1 cellular context compared by ENCODE assay signal in the genomic region with DNA sequence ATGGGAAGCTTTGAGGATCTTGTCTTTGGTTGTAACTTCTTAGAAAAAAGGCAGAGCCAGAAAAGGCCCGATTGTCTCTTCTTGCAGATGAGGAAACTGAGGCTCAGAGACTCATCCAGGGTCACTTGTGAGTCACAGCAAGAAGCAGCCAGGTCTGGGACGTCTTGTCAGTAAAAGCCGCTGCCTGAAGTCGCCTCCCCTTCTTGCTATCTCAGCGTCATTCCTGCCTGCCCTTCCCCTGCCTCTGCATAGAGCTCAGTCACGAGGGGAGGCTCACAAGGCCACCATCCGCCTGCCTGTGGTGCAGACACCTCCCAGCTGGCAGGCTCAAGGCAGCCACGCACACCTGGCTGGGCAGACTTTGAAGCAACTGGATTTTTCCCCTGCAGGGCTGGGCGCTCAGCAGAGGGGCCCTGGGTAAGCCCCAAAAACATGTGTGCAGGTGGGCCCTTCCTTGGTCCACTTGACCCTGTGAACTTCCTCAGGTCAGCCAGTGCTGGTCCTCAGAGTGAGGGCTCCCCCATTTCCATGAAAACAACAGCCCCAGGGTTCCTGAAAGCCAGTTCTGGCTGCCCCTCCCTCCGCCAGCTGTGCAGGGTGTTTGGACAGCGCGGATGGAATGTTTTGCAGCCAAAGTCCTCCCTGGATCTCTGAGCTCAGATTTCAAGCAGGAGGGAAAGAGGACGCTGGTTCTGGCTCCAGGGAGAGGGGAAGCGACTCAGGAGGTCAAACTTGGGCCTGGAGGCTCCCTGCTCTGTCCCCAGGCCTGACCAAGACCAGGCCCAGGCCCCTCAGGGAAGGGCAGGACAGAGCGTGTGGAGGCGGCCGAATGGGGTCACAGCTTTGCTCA.
TF ChIP-seq lines count a peak whose summit lies in the region.

No MANE protein-coding gene starts in this region.

TF ChIP-seq in HepG2, 621 proteins besides CTCF, POLR2A, EP300 and RAD21 (continued from another document and continues in another):
- TF ChIP-seq, protein P1, sequence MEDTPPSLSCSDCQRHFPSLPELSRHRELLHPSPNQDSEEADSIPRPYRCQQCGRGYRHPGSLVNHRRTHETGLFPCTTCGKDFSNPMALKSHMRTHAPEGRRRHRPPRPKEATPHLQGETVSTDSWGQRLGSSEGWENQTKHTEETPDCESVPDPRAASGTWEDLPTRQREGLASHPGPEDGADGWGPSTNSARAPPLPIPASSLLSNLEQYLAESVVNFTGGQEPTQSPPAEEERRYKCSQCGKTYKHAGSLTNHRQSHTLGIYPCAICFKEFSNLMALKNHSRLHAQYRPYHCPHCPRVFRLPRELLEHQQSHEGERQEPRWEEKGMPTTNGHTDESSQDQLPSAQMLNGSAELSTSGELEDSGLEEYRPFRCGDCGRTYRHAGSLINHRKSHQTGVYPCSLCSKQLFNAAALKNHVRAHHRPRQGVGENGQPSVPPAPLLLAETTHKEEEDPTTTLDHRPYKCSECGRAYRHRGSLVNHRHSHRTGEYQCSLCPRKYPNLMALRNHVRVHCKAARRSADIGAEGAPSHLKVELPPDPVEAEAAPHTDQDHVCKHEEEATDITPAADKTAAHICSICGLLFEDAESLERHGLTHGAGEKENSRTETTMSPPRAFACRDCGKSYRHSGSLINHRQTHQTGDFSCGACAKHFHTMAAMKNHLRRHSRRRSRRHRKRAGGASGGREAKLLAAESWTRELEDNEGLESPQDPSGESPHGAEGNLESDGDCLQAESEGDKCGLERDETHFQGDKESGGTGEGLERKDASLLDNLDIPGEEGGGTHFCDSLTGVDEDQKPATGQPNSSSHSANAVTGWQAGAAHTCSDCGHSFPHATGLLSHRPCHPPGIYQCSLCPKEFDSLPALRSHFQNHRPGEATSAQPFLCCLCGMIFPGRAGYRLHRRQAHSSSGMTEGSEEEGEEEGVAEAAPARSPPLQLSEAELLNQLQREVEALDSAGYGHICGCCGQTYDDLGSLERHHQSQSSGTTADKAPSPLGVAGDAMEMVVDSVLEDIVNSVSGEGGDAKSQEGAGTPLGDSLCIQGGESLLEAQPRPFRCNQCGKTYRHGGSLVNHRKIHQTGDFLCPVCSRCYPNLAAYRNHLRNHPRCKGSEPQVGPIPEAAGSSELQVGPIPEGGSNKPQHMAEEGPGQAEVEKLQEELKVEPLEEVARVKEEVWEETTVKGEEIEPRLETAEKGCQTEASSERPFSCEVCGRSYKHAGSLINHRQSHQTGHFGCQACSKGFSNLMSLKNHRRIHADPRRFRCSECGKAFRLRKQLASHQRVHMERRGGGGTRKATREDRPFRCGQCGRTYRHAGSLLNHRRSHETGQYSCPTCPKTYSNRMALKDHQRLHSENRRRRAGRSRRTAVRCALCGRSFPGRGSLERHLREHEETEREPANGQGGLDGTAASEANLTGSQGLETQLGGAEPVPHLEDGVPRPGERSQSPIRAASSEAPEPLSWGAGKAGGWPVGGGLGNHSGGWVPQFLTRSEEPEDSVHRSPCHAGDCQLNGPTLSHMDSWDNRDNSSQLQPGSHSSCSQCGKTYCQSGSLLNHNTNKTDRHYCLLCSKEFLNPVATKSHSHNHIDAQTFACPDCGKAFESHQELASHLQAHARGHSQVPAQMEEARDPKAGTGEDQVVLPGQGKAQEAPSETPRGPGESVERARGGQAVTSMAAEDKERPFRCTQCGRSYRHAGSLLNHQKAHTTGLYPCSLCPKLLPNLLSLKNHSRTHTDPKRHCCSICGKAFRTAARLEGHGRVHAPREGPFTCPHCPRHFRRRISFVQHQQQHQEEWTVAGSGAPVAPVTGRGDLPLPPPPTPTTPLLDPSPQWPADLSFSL (CRISPR knock-in tag; IDR thresholded peaks at IDR 0.05) = no peak
- TF ChIP-seq ZNF30 (CRISPR knock-in tag; IDR thresholded peaks at IDR 0.05) = no peak
- TF ChIP-seq, protein P2, sequence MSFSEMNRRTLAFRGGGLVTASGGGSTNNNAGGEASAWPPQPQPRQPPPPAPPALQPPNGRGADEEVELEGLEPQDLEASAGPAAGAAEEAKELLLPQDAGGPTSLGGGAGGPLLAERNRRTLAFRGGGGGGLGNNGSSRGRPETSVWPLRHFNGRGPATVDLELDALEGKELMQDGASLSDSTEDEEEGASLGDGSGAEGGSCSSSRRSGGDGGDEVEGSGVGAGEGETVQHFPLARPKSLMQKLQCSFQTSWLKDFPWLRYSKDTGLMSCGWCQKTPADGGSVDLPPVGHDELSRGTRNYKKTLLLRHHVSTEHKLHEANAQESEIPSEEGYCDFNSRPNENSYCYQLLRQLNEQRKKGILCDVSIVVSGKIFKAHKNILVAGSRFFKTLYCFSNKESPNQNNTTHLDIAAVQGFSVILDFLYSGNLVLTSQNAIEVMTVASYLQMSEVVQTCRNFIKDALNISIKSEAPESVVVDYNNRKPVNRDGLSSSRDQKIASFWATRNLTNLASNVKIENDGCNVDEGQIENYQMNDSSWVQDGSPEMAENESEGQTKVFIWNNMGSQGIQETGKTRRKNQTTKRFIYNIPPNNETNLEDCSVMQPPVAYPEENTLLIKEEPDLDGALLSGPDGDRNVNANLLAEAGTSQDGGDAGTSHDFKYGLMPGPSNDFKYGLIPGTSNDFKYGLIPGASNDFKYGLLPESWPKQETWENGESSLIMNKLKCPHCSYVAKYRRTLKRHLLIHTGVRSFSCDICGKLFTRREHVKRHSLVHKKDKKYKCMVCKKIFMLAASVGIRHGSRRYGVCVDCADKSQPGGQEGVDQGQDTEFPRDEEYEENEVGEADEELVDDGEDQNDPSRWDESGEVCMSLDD (CRISPR knock-in tag; IDR thresholded peaks at IDR 0.05; ENCODE audit: borderline replicate concordance) = peak; percentile 93; the same call in 1 of the 2 replicates
- TF ChIP-seq ZSCAN25 (CRISPR knock-in tag; IDR thresholded peaks at IDR 0.05) = peak; percentile 79; the same call in 1 of the 2 replicates
- TF ChIP-seq ARNTL (CRISPR knock-in tag; IDR thresholded peaks at IDR 0.05) = peak; percentile 39; the same call in 1 of the 2 replicates
- TF ChIP-seq ZNF687 (CRISPR knock-in tag; IDR thresholded peaks at IDR 0.05) = peak; percentile 96
- no peak for TF ChIP-seq ZNF597 (CRISPR knock-in tag; IDR thresholded peaks at IDR 0.05)
- no peak for TF ChIP-seq ZNF20 (CRISPR knock-in tag; IDR thresholded peaks at IDR 0.05)
- TF ChIP-seq, protein P3, sequence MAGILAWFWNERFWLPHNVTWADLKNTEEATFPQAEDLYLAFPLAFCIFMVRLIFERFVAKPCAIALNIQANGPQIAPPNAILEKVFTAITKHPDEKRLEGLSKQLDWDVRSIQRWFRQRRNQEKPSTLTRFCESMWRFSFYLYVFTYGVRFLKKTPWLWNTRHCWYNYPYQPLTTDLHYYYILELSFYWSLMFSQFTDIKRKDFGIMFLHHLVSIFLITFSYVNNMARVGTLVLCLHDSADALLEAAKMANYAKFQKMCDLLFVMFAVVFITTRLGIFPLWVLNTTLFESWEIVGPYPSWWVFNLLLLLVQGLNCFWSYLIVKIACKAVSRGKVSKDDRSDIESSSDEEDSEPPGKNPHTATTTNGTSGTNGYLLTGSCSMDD (CRISPR knock-in tag; IDR thresholded peaks at IDR 0.05) = no peak
- TF ChIP-seq ZNF562 (CRISPR knock-in tag; IDR thresholded peaks at IDR 0.05; ENCODE audit: borderline replicate concordance) = no peak
- peak; percentile 11; the same call in 1 of the 2 replicates for TF ChIP-seq HMG20A (CRISPR knock-in tag; IDR thresholded peaks at IDR 0.05; ENCODE audit: borderline replicate concordance)
- TF ChIP-seq, protein P4, sequence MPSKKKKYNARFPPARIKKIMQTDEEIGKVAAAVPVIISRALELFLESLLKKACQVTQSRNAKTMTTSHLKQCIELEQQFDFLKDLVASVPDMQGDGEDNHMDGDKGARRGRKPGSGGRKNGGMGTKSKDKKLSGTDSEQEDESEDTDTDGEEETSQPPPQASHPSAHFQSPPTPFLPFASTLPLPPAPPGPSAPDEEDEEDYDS (CRISPR knock-in tag; IDR thresholded peaks at IDR 0.05) = peak; percentile 40; the same call in 1 of the 2 replicates
- TF ChIP-seq PHF21A (CRISPR knock-in tag; IDR thresholded peaks at IDR 0.05) = peak; percentile 97
- TF ChIP-seq, protein P5, sequence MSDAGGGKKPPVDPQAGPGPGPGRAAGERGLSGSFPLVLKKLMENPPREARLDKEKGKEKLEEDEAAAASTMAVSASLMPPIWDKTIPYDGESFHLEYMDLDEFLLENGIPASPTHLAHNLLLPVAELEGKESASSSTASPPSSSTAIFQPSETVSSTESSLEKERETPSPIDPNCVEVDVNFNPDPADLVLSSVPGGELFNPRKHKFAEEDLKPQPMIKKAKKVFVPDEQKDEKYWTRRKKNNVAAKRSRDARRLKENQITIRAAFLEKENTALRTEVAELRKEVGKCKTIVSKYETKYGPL (CRISPR knock-in tag; IDR thresholded peaks at IDR 0.05) = no peak
- TF ChIP-seq ZFP36L1 (CRISPR knock-in tag; IDR thresholded peaks at IDR 0.05) = no peak
- TF ChIP-seq ZNF205 (CRISPR knock-in tag; IDR thresholded peaks at IDR 0.05) = no peak; the same call in 1 of the 2 replicates
- peak; percentile 76; the same call in 1 of the 2 replicates for TF ChIP-seq ZNF430 (CRISPR knock-in tag; IDR thresholded peaks at IDR 0.05)
- 0 out of 2 replicates have a peak, but pooled peaks have one; percentile 61 for TF ChIP-seq SNAI1 (CRISPR knock-in tag; IDR thresholded peaks at IDR 0.05; ENCODE audit: borderline replicate concordance)
- TF ChIP-seq ZFY (CRISPR knock-in tag; IDR thresholded peaks at IDR 0.05) = peak; percentile 81
- TF ChIP-seq, protein P6, sequence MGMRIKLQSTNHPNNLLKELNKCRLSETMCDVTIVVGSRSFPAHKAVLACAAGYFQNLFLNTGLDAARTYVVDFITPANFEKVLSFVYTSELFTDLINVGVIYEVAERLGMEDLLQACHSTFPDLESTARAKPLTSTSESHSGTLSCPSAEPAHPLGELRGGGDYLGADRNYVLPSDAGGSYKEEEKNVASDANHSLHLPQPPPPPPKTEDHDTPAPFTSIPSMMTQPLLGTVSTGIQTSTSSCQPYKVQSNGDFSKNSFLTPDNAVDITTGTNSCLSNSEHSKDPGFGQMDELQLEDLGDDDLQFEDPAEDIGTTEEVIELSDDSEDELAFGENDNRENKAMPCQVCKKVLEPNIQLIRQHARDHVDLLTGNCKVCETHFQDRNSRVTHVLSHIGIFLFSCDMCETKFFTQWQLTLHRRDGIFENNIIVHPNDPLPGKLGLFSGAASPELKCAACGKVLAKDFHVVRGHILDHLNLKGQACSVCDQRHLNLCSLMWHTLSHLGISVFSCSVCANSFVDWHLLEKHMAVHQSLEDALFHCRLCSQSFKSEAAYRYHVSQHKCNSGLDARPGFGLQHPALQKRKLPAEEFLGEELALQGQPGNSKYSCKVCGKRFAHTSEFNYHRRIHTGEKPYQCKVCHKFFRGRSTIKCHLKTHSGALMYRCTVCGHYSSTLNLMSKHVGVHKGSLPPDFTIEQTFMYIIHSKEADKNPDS (CRISPR knock-in tag; IDR thresholded peaks at IDR 0.05) = no peak
- TF ChIP-seq, protein P7, sequence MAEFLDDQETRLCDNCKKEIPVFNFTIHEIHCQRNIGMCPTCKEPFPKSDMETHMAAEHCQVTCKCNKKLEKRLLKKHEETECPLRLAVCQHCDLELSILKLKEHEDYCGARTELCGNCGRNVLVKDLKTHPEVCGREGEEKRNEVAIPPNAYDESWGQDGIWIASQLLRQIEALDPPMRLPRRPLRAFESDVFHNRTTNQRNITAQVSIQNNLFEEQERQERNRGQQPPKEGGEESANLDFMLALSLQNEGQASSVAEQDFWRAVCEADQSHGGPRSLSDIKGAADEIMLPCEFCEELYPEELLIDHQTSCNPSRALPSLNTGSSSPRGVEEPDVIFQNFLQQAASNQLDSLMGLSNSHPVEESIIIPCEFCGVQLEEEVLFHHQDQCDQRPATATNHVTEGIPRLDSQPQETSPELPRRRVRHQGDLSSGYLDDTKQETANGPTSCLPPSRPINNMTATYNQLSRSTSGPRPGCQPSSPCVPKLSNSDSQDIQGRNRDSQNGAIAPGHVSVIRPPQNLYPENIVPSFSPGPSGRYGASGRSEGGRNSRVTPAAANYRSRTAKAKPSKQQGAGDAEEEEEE (CRISPR knock-in tag; IDR thresholded peaks at IDR 0.05; ENCODE audit: borderline replicate concordance) = no peak
- TF ChIP-seq ZNF878 (CRISPR knock-in tag; IDR thresholded peaks at IDR 0.05) = no peak
- TF ChIP-seq BHLHE40 (IDR thresholded peaks at IDR 0.05; ENCODE audit: low read length) = peak; percentile 34; the same call in 1 of the 2 replicates
- no peak for TF ChIP-seq PRPF4 (IDR thresholded peaks at IDR 0.05; ENCODE audit: low read depth, low read length, poor library complexity, severe bottlenecking)
- no peak for TF ChIP-seq MED13 (CRISPR knock-in tag; IDR thresholded peaks at IDR 0.05)
